Comparison of ENCODE assay signal across 10 cellular contexts in the genomic region with DNA sequence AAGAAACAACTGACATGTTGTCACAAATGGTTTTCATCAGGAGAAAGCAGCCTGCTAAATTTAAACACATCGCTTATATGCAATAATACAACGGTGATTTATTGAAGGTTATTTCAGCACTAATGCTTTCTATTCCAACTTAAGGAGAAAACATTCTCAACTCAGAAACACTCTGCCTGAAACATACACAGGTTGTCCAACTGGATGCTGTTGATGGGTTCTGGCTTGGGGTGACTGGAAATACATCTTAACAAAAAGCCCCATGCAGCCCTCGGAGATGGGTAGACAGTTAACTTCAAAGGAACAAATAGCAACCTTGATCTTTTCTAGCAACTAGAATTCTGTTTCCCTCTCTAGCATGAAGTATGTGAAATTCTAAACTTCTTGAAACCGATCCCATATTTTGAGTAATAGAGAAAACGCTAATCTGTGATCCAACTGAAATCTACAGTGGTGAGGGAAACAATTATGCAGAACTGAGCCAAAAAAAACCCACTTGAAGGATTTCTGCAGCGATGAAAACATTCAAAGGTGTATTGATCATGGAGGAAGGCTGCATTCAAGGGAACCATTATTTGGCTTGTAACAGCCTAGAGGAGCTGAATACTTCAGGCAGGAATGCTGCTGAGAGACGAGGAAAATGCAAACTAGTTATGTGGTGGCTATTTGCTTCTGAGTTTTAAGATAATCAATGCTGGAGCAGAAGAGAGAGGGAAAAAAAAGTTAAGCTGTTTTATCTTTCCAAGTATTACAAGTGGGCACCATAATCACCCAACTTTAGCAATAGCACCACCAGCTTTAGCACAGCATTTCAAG. TPM values are rescaled to one million over a fixed set of nuclear protein-coding genes. Genes with fewer than 3 reads are reported as not detected.
A peak's percentile ranks its signal among the peaks of the same experiment; 100 is the strongest.
DNase-seq lines count a peak whose midpoint lies in the region; ATAC-seq, FAIRE-seq and TF ChIP-seq lines count a peak whose summit lies in the region.
"Had no signal": no experiment of that assay in that cellular context is flagged by ENCODE, and none has a peak within 500 bp of the region (broad histone marks: within the 10 kb centered on the region; RNA-seq: fewer than 3 reads in every experiment).

No MANE protein-coding gene starts in this region.

- DNase-seq in NB4 (ENCODE audit: low read depth), result no peak
- no peak for DNase-seq in H1 (ENCODE audit: low read depth in 1 of 2, low spot score in 2 of 2)
- no peak for DNase-seq in dedifferentiated amniotic fluid mesenchymal stem cell (ENCODE audit: extremely low spot score)
- no peak for DNase-seq in DMS 273 treated with DMSO at 0.1 percent for 48 hours (lab: John Stamatoyannopoulos, UW)
- DNase-seq in NCI-H146 (lab: John Stamatoyannopoulos, UW), result no peak
- DNase-seq: amniotic stem cell, NCI-H69 had no signal

- peak overlapping the region; percentile 6 for H2BK120ac ChIP-seq in H1 (replicated peaks; ENCODE audit: low read depth, low read length)

- peak overlapping the region in 1 of 4 experiments; percentile 4; a peak in 2 of 7 replicates for H3K9ac ChIP-seq in H1 (replicated peaks in 1 of 4; ENCODE audit: extremely low read depth in 1 of 4, low read depth in 3 of 4, low read length in 3 of 4)
- H3K9ac ChIP-seq in neural cell (ENCODE audit: low read length), result no peak overlapping the region

- H3K4ac ChIP-seq in H1 (replicated peaks; ENCODE audit: insufficient read length, low read depth, low read length), result no peak overlapping the region

- CTCF ChIA-PET in H1 (lab: Charles Lee; ENCODE audit: partially characterized antibody), result interaction anchor here (0.6 to 1.0 kb wide), 3 partner anchors 12 to 76 kb away, joined by 3 read pairs; no protein-coding TSS in a partner anchor

- peak overlapping the region; percentile 0; the same call in 1 of the 2 replicates for H2BK12ac ChIP-seq in H1 (ENCODE audit: low read depth, low read length)

- FAIRE-seq in H1 (lab: Jason Lieb, UNC), result peak; percentile 19

- H3K36me3 ChIP-seq in ACC112 (ENCODE audit: insufficient read depth, low read length) (0 out of 2 replicates have a peak, but pooled peaks cover 2% of the 10 kb centered on the region), H1 (ENCODE audit: control insufficient read depth in 2 of 4, insufficient read depth in 4 of 4, low read length in 3 of 4) (peaks cover 0 to 38% (median 0%) of the 10 kb centered on the region in 4 experiments; a peak in 4 of 8 replicates), neural cell (ENCODE audit: insufficient read depth, low read length) (no peaks in the 10 kb centered on the region)

- no peaks in the 10 kb centered on the region for H3K23me2 ChIP-seq in H1 (ENCODE audit: low read depth, low read length)

- H2AK5ac ChIP-seq in H1 (ENCODE audit: low read depth, low read length), result peak overlapping the region; percentile 25; the same call in 1 of the 2 replicates

- 53% methylated on average over 7 of the region's 7 CpGs; no CpG with 5 or more reads in 1 of the 2 experiments for WGBS in H1 (ENCODE audit: extremely low coverage in 1 of 2, insufficient coverage in 1 of 2, insufficient read length in 1 of 2, insufficient replicate concordance in 2 of 2, low coverage in 1 of 2, low lambda C conversion rate in 2 of 2, missing lambda C conversion rate in 1 of 2), 2 experiments

- no peak overlapping the region for H4K8ac ChIP-seq in H1 (ENCODE audit: extremely low read depth, insufficient read depth, low read length)

- TF ChIP-seq POLR2A in NB4 (IDR thresholded peaks at IDR 0.05; ENCODE audit: extremely low read depth, insufficient read length) (no peak), H1 (IDR thresholded peaks at IDR 0.05; ENCODE audit: control extremely low read depth in 1 of 2, low read depth in 2 of 2, low read length in 2 of 2) (no peak)

- H2BK20ac ChIP-seq in H1 (ENCODE audit: low read length), result no peak overlapping the region

- no peaks in the 10 kb centered on the region for H3K9me2 ChIP-seq in neural cell (ENCODE audit: insufficient read depth, low read length)

- peak overlapping the region; percentile 95 for H3K27ac ChIP-seq in ACC112 (ENCODE audit: low read depth, low read length)
- H3K27ac ChIP-seq in H1 (ENCODE audit: low read depth, low read length), result peak overlapping the region; percentile 32
- no peak overlapping the region for H3K27ac ChIP-seq in neural cell (ENCODE audit: low read length)

- H3K23ac ChIP-seq in H1 (ENCODE audit: insufficient read length), result no peak overlapping the region

- H4K20me1 ChIP-seq in H1 (replicated peaks in 1 of 2; ENCODE audit: control insufficient read depth in 1 of 2, insufficient read depth in 2 of 2, low read length in 2 of 2), result no peaks in the 10 kb centered on the region
- H4K20me1 ChIP-seq in neural cell (ENCODE audit: insufficient read depth), result no peaks in the 10 kb centered on the region

- no peak overlapping the region for H3K14ac ChIP-seq in H1 (ENCODE audit: insufficient read length)

- peak overlapping the region; percentile 87 for H2BK5ac ChIP-seq in H1 (ENCODE audit: low read depth, low read length)

- TF ChIP-seq EP300 in H1 (IDR thresholded peaks at IDR 0.05; ENCODE audit: borderline replicate concordance in 1 of 2, low read depth in 2 of 2, low read length in 2 of 2), result no peak
- no peak for TF ChIP-seq EP300 in neural cell (conservative IDR thresholded peaks at IDR 0.05; ENCODE audit: poor library complexity, severe bottlenecking)

- H3K79me1 ChIP-seq in H1 (ENCODE audit: low read depth, low read length), result peaks cover 10% of the 10 kb centered on the region

- peak overlapping the region; percentile 79 for H3K18ac ChIP-seq in H1 (ENCODE audit: extremely low read depth, low read length)

- peak overlapping the region; percentile 59 for H2AFZ ChIP-seq in ACC112 (ENCODE audit: low read length, unreplicated experiment)
- no peak overlapping the region for H2AFZ ChIP-seq in H1 (ENCODE audit: low read length)
- H2AFZ ChIP-seq in neural cell (ENCODE audit: low read depth, low read length), result no peak overlapping the region

- H3K56ac ChIP-seq in H1 (replicated peaks; ENCODE audit: insufficient read length, low read depth, low read length), result no peak overlapping the region

- peak overlapping the region; percentile 67 for H4K91ac ChIP-seq in H1 (replicated peaks; ENCODE audit: insufficient read length, low read length)

- no peak overlapping the region; the same call in 1 of the 2 replicates for H2BK15ac ChIP-seq in H1 (ENCODE audit: low read length)

- H3K79me2 ChIP-seq in ACC112 (ENCODE audit: control insufficient read depth, insufficient read depth, low read length, unreplicated experiment), result peaks cover 82% of the 10 kb centered on the region
- H3K79me2 ChIP-seq in H1 (ENCODE audit: control insufficient read depth in 1 of 2, insufficient read depth in 2 of 2, low read length in 2 of 2), result peaks cover 49 to 99% of the 10 kb centered on the region in 2 experiments
- peaks cover 63% of the 10 kb centered on the region for H3K79me2 ChIP-seq in neural cell (replicated peaks; ENCODE audit: insufficient read depth, low read length)

- no peaks in the 10 kb centered on the region for H3F3A ChIP-seq in neural cell (ENCODE audit: insufficient read depth, low read length, poor library complexity, severe bottlenecking)

- ATAC-seq in HG02759 (IDR thresholded peaks at IDR 0.05; ENCODE audit: unreplicated experiment), result no peak

- POLR2A ChIA-PET in H1 (lab: Charles Lee; ENCODE audit: partially characterized antibody), result interaction anchor here (0.6 to 42.1 kb wide), 6 partner anchors 11 to 196 kb away, joined by 3 to 1191 read pairs (median 11); partner anchors contain the start of gene ZMYND8

- TF ChIP-seq RAD21 in H1 (IDR thresholded peaks at IDR 0.05 in 1 of 2, conservative IDR thresholded peaks at IDR 0.05 in 1 of 2; ENCODE audit: low read depth in 2 of 2, low read length in 2 of 2) (no peak), neural cell (conservative IDR thresholded peaks at IDR 0.05) (no peak)

- peak overlapping the region; percentile 62 for H3K4me3 ChIP-seq in ACC112 (ENCODE audit: low read depth, low read length)
- H3K4me3 ChIP-seq in NB4 (ENCODE audit: low read depth, low read length), result peak overlapping the region; percentile 92
- H3K4me3 ChIP-seq in H1 (ENCODE audit: extremely low read depth in 1 of 4, insufficient read depth in 2 of 4, low read depth in 3 of 4, low read length in 4 of 4), result peak overlapping the region in 1 of 4 experiments; percentile 29; a peak in 1 of 8 replicates
- peak overlapping the region; percentile 58 for H3K4me3 ChIP-seq in neural cell (ENCODE audit: low read length)

- H3K9me3 ChIP-seq in H1 (ENCODE audit: insufficient read depth in 2 of 2, low read depth in 1 of 2, low read length in 1 of 2), result no peaks in the 10 kb centered on the region
- no peaks in the 10 kb centered on the region for H3K9me3 ChIP-seq in neural cell (ENCODE audit: low read length)

- H3K4me2 ChIP-seq in H1 (ENCODE audit: insufficient read depth in 1 of 2, low read depth in 2 of 2, low read length in 2 of 2) (peak overlapping the region; percentile 19 to 67; a peak in 3 of 4 replicates), neural cell (ENCODE audit: low read length) (peak overlapping the region; percentile 17)

- H4K5ac ChIP-seq in H1 (ENCODE audit: insufficient read length, low read depth, low read length), result peak overlapping the region; percentile 45

- H3K27me3 ChIP-seq in ACC112 (ENCODE audit: insufficient read depth, low read length) (no peaks in the 10 kb centered on the region), H1 (replicated peaks in 1 of 4; ENCODE audit: control insufficient read depth in 3 of 4, extremely low read depth in 1 of 4, insufficient read depth in 3 of 4, low read length in 3 of 4) (no peaks in the 10 kb centered on the region), neural cell (ENCODE audit: insufficient read depth, low read depth, low read length) (no peaks in the 10 kb centered on the region)

- H3K4me1 ChIP-seq in ACC112 (ENCODE audit: control insufficient read depth, insufficient read depth, low read length, unreplicated experiment), result peaks cover 71% of the 10 kb centered on the region
- peaks cover 54 to 82% (median 57%) of the 10 kb centered on the region in 4 experiments for H3K4me1 ChIP-seq in H1 (replicated peaks in 1 of 4; ENCODE audit: control insufficient read depth in 3 of 4, insufficient read depth in 4 of 4, low read length in 3 of 4)

- TF ChIP-seq CTCF in NB4 (IDR thresholded peaks at IDR 0.05; ENCODE audit: low read depth, low read length), result no peak
- no peak for TF ChIP-seq CTCF in H1 (IDR thresholded peaks at IDR 0.05; ENCODE audit: control extremely low read depth in 1 of 3, insufficient read depth in 1 of 3, low read depth in 1 of 3, low read length in 3 of 3)
- no peak for TF ChIP-seq CTCF in neural cell (IDR thresholded peaks at IDR 0.05; ENCODE audit: poor library complexity, severe bottlenecking)

RNA-seq across cellular contexts. Expression of gene ZMYND8, which starts 6.9 kb away (rescaled TPM):
- total RNA-seq in H1 (2021; fragmentation: NEBNext Ultra II Directional; extraction: Animal tissue kit (Norgen Biotek cat#: 25700)), result 163 TPM in 2 replicates
- 50.5 and 58.5 TPM in 2 replicates for polyA plus RNA-seq in H1 (2011; rRNA removed)
- polyA plus RNA-seq in H1 (2011; cell fraction: cytosol; rRNA removed), result 66.1 TPM
- 123 TPM for polyA plus RNA-seq in H1 (2011; cell fraction: nucleus; rRNA removed)
- 71.7 to 113 TPM (median 77.5 TPM) in 4 replicates for polyA plus RNA-seq in H1 (2012, experiment 1 of 2)
- 9.8 TPM for polyA plus RNA-seq in H1 (2012, experiment 2 of 2)
- 70.7 TPM for polyA plus RNA-seq in H1 (2013, experiment 1 of 2)
- 69.6 TPM for polyA plus RNA-seq in H1 (2013, experiment 2 of 2)
- polyA minus RNA-seq in H1 (2011; rRNA and poly(A)+ RNA removed), result 67.9 and 102 TPM in 2 replicates
- 53.2 TPM for polyA minus RNA-seq in H1 (2011; cell fraction: cytosol; rRNA and poly(A)+ RNA removed)
- 91.2 TPM for polyA minus RNA-seq in H1 (2011; cell fraction: nucleus; rRNA and poly(A)+ RNA removed)
- polyA plus RNA-seq in neural cell, result 16.8 and 20.5 TPM in 2 replicates
- 35.3 and 42.6 TPM in 2 replicates for polyA minus RNA-seq in neural cell
